ENCODE assay signal across 1 cellular context in the genomic region with DNA sequence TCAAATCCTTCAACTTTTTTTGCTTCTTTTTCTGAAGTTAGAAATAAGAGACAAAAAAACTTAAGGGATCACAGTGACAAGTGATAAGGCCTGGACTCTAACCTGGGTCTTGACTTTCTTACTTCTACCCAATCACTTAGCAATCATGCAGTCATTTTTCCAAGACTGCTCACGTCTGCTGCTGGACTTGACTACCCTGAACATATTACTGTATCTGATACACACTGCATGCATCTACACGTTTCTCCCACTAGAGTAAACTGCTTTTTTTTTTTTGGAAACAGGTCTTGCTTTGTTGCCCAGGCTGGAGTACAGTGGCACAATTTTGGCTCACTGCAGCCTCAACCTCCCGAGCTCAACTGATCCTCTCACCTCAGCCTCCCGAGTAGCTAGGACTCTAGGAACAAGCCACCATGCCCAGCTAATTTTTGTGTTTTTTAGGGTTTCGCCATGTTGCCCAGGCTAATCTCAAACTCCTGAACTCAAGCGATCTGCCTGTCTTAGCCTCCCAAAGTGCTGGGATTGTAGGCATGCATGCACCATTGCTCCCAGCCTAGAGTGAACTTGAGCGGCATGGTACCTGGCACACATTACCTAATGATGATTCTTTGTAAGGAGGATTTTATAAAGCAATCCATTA.
TF ChIP-seq lines count a peak whose summit lies in the region.

No MANE protein-coding gene starts in this region.

TF ChIP-seq in endothelial cell of umbilical vein, 7 proteins besides CTCF, POLR2A, EP300 and RAD21:
- TF ChIP-seq GATA2 (IDR thresholded peaks at IDR 0.05; ENCODE audit: insufficient read depth, insufficient read length, low read depth, low read length) (no peak), JUN (IDR thresholded peaks at IDR 0.05; ENCODE audit: borderline replicate concordance, insufficient read depth, insufficient read length, low read depth) (no peak)
